8 cellular contexts compared by ENCODE assay signal in genomic region chr17:2786176-2786881, GRCh38. TPM values are rescaled to one million over a fixed set of nuclear protein-coding genes. Genes with fewer than 3 reads are reported as not detected.
DNase-seq lines count a peak whose midpoint lies in the region; ATAC-seq and TF ChIP-seq lines count a peak whose summit lies in the region.

No MANE protein-coding gene starts in this region.

- WGBS in mammary epithelial cell (ENCODE audit: low coverage, missing lambda C conversion rate): 22% methylated on average over 13 of the region's 21 CpGs

- peak overlapping the region; percentile 45; the same call in 1 of the 2 replicates for H3K27ac Mint-ChIP-seq in WTC11

- H3K4me2 ChIP-seq in mammary epithelial cell (ENCODE audit: insufficient read depth, low read depth, low read length): peak overlapping the region; percentile 30

- no TSS peak for BruUV-seq in mammary epithelial cell (replicated peaks; lab: Mats Ljungman, UMichigan)

- H3K36me3 ChIP-seq in mammary epithelial cell (ENCODE audit: insufficient read depth, low read length): no peaks in the 10 kb centered on the region

- H3K4me3 Mint-ChIP-seq in WTC11: no peak overlapping the region

- TF ChIP-seq CTCF in WTC11 (IDR thresholded peaks at IDR 0.05): peak; percentile 81
- TF ChIP-seq CTCF in mammary epithelial cell (conservative IDR thresholded peaks at IDR 0.05 in 1 of 2, IDR thresholded peaks at IDR 0.05 in 1 of 2; ENCODE audit: extremely low read depth in 1 of 2, insufficient read depth in 1 of 2, low read depth in 1 of 2, low read length in 2 of 2): peak; percentile 76 to 91

- no peaks in the 10 kb centered on the region for H3K9me3 ChIP-seq in mammary epithelial cell (replicated peaks; ENCODE audit: insufficient read depth, low read length)

- no peak overlapping the region for H3K27ac ChIP-seq in mammary epithelial cell (ENCODE audit: insufficient read depth, low read depth, low read length)

- no peak overlapping the region for H3K4me3 ChIP-seq in mammary epithelial cell (replicated peaks in 1 of 3; ENCODE audit: insufficient read depth in 1 of 3, low read depth in 2 of 3, low read length in 3 of 3)

- DNase-seq in GM04503 (ENCODE audit: low read depth) (peak; percentile 11), NCI-H446 treated with DMSO at 0.1 percent for 48 hours (lab: John Stamatoyannopoulos, UW) (peak; percentile 70), WTC11 (ENCODE audit: low spot score) (peak; percentile 99), mammary epithelial cell (peak; percentile 75), iris pigment epithelial cell (ENCODE audit: low read depth) (peak; percentile 75)
- peak; percentile 94 for DNase-seq in stimulated activated CD4-positive, alpha-beta T cell treated with anti-CD3 and anti-CD28 coated beads, Interleukin-15, amount 100 ng/mL, for 24 hours

- dilution Hi-C loops in mammary epithelial cell (cut with HindIII; ENCODE audit: low sequenced_read_pairs): no loop called here

- H3K27me3 ChIP-seq in mammary epithelial cell (ENCODE audit: insufficient read depth, low read length): no peaks in the 10 kb centered on the region

- CTCF ChIA-PET in WTC11 (lab: Charles Lee): interaction anchor here (0.6 to 3.5 kb wide), 36 partner anchors 10 to 229 kb away, joined by 3 to 70 read pairs (median 5); partner anchors contain the start of genes CCDC92B and RAP1GAP2
- CTCF ChIA-PET in mammary epithelial cell (lab: Charles Lee; ENCODE audit: low non-redundant PET): interaction anchor here (0.6 to 0.7 kb wide), 3 partner anchors 180 to 1587 kb away, joined by 4 to 14 read pairs (median 5); no protein-coding TSS in a partner anchor

- H3K9me3 Mint-ChIP-seq in WTC11: no peaks in the 10 kb centered on the region

- no peaks in the 10 kb centered on the region for H3K4me1 ChIP-seq in mammary epithelial cell (ENCODE audit: insufficient read depth, low read length)

- H3K27me3 Mint-ChIP-seq in WTC11 (ENCODE audit: low read depth): no peaks in the 10 kb centered on the region

- H3K79me2 ChIP-seq in mammary epithelial cell (ENCODE audit: insufficient read depth, low read length): no peaks in the 10 kb centered on the region

- no peaks in the 10 kb centered on the region for H3K36me3 Mint-ChIP-seq in WTC11

- peaks cover 4% of the 10 kb centered on the region for H3K4me1 Mint-ChIP-seq in WTC11

- no peaks in the 10 kb centered on the region for H4K20me1 ChIP-seq in mammary epithelial cell (ENCODE audit: insufficient read depth, low read length)

- ATAC-seq in HG03342 (IDR thresholded peaks at IDR 0.05; ENCODE audit: unreplicated experiment) (peak; percentile 59), WTC11 (peak; percentile 97), HG03571 (IDR thresholded peaks at IDR 0.05; ENCODE audit: unreplicated experiment) (no peak)

- H2AFZ ChIP-seq in mammary epithelial cell (ENCODE audit: low read depth, low read length): peak overlapping the region; percentile 95

- in situ Hi-C loops in mammary epithelial cell (cut with MboI; ENCODE audit: low sequenced_read_pairs in 2 of 2): no loop called here

- POLR2A ChIA-PET in WTC11 (lab: Charles Lee): interaction anchor here (0.5 to 1.1 kb wide), 6 partner anchors 52 to 468 kb away, joined by 3 to 8 read pairs (median 3); no protein-coding TSS in a partner anchor

- intact Hi-C loops in mammary epithelial cell (cut with micrococcal nuclease): loop anchor here (1.0 kb wide), 1 partner anchor 227 kb away; no protein-coding TSS in a partner anchor

- H3K9ac ChIP-seq in mammary epithelial cell (ENCODE audit: insufficient read depth, low read length): no peak overlapping the region

TF ChIP-seq in WTC11, 78 proteins besides CTCF, POLR2A, EP300 and RAD21:
- TF ChIP-seq SP1 (CRISPR knock-in tag; conservative IDR thresholded peaks at IDR 0.05) (peak; percentile 72), ZNF425 (CRISPR knock-in tag; conservative IDR thresholded peaks at IDR 0.05) (no peak), FOXK1 (CRISPR knock-in tag; IDR thresholded peaks at IDR 0.05) (peak; percentile 59; the same call in 1 of the 2 replicates), ZNF317 (CRISPR knock-in tag; IDR thresholded peaks at IDR 0.05; ENCODE audit: borderline replicate concordance, low read depth) (no peak), ETV6 (CRISPR knock-in tag; IDR thresholded peaks at IDR 0.05) (0 out of 2 replicates have a peak, but pooled peaks have one; percentile 59), USF2 (CRISPR knock-in tag; IDR thresholded peaks at IDR 0.05) (0 out of 2 replicates have a peak, but pooled peaks have one; percentile 6), E2F5 (CRISPR knock-in tag; IDR thresholded peaks at IDR 0.05) (no peak), ZNF416 (CRISPR knock-in tag; IDR thresholded peaks at IDR 0.05) (no peak), HMGXB4 (CRISPR knock-in tag; IDR thresholded peaks at IDR 0.05) (peak; percentile 76; the same call in 1 of the 2 replicates), ZNF512 (CRISPR knock-in tag; IDR thresholded peaks at IDR 0.05; ENCODE audit: borderline replicate concordance) (no peak), TP53 (CRISPR knock-in tag; IDR thresholded peaks at IDR 0.05) (no peak)
TF ChIP-seq in WTC11: peak in this region for 5.

RNA-seq across cellular contexts. Expression of gene RAP1GAP2, which starts 9.9 kb away (rescaled TPM):
- total RNA-seq in WTC11 (2021): 64.5 to 72.8 TPM (median 65.4 TPM) in 3 replicates
- total RNA-seq in mammary epithelial cell: 10 to 100 TPM; 22.3 to 41.2 TPM
- polyA plus RNA-seq in mammary epithelial cell: 25.0 TPM
- polyA minus RNA-seq in mammary epithelial cell: 47.0 TPM

RNA-seq across cellular contexts. Expression of gene CCDC92B, which starts 36.9 kb away (rescaled TPM):
- 14.4 to 15.2 TPM (median 14.6 TPM) in 3 replicates for total RNA-seq in WTC11 (2021)
- total RNA-seq in mammary epithelial cell: under 1 TPM in 1 of 2 donors, not detected in 1; 0.09 TPM
- polyA plus RNA-seq in mammary epithelial cell: 0.02 TPM
- not detected for polyA minus RNA-seq in mammary epithelial cell

Comparison
In these comparisons a context has a peak if more than half of its experiments do, and no peak if none do; other contexts are left out.
1. DNase-seq: peak in every context shown above with its lines; median percentile 99 in WTC11; 94 in stimulated activated CD4-positive, alpha-beta T cell treated with anti-CD3 and anti-CD28 coated beads, Interleukin-15, amount 100 ng/mL, for 24 hours; 75 in mammary epithelial cell; 75 in iris pigment epithelial cell; 70 in NCI-H446 treated with DMSO at 0.1 percent for 48 hours; 11 in GM04503.
2. RNA of gene CCDC92B, which starts 36.9 kb away (total RNA-seq): 14.4 to 15.2 TPM in WTC11; 0.09 TPM in mammary epithelial cell; every median in the first group is over 10 times any median in the second.